Comparison of ENCODE assay signal across 17 cellular contexts in the genomic region with DNA sequence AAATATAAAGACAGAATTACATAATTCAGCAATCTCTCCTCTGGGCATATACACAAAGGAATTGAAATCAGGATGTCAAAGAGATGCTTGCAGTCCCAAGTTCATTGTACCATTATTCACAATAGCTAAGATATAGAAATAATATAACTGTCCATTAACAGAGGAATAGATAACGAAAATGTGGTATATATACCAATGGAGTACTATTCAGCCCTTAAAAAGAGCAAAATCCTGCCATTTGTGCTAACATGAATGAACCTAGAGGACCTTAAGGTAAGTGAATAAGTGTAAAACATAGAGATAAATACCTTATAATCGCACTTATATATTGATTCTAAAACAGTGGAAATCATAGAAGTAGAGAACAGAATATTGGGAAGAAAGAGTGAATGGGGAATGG. TPM values are rescaled to one million over a fixed set of nuclear protein-coding genes. Genes with fewer than 3 reads are reported as not detected.
"Had no signal": no experiment of that assay in that cellular context is flagged by ENCODE, and none has a peak within 500 bp of the region (broad histone marks: within the 10 kb centered on the region; RNA-seq: fewer than 3 reads in every experiment).

No MANE protein-coding gene starts in this region.

- H3K4me3 ChIP-seq: ascending aorta, gastrocnemius medialis, heart right ventricle, mucosa of descending colon, transverse colon had no signal

- H3K9me3 Mint-ChIP-seq: nephron progenitor cell had no signal

- H3K27ac Mint-ChIP-seq: activated CD8-positive, alpha-beta T cell treated with anti-CD3 and anti-CD28 coated beads, Interleukin-2, amount 10 ng/mL, durations not matched to agents 7 days and 5 days; nephron progenitor cell had no signal

- DNase-seq: activated CD4-positive, CD25-positive, alpha-beta regulatory T cell treated with anti-CD3 and anti-CD28 coated beads, Interleukin-2, amount 50 U/mL, for 72 hours; activated CD8-positive, alpha-beta T cell treated with anti-CD3 and anti-CD28 coated beads, Interleukin-2, amount 10 ng/mL, durations not matched to agents 7 days and 5 days; activated gamma-delta T cell treated with Interleukin-2 at 50 U/mL for 16 hours; gastrocnemius medialis; heart right ventricle; islet precursor cell; mammary epithelial cell; mucosa of descending colon; nephron progenitor cell; SHP77; stimulated activated CD4-positive, alpha-beta T cell treated with anti-CD3 and anti-CD28 coated beads, Interleukin-12 subunit alpha, Interleukin-12 subunit beta, amount 100 ng/mL, for 4 hours; stimulated activated CD4-positive, alpha-beta T cell treated with anti-CD3 and anti-CD28 coated beads, Interleukin-2, amount 100 ng/mL, for 48 hours; transverse colon had no signal

- H3K27me3 ChIP-seq: ascending aorta had no signal

- H3K27ac ChIP-seq: ascending aorta, gastrocnemius medialis, heart right ventricle, transverse colon had no signal

- H3K4me1 ChIP-seq: ascending aorta had no signal

- H3K9me3 ChIP-seq: ascending aorta, gastrocnemius medialis, mucosa of descending colon, transverse colon had no signal

- H3K4me3 Mint-ChIP-seq: activated CD8-positive, alpha-beta T cell treated with anti-CD3 and anti-CD28 coated beads, Interleukin-2, amount 10 ng/mL, durations not matched to agents 7 days and 5 days; nephron progenitor cell had no signal

- H3K36me3 ChIP-seq: ascending aorta, gastrocnemius medialis, transverse colon had no signal

- ATAC-seq: activated CD8-positive, alpha-beta T cell treated with anti-CD3 and anti-CD28 coated beads, Interleukin-2, amount 10 ng/mL, durations not matched to agents 7 days and 5 days; gastrocnemius medialis; heart right ventricle; left lobe of liver; mucosa of descending colon; sciatic nerve; SK-N-SH treated with all-trans-retinoic acid at 6 μM for 48 hours had no signal

RNA-seq across cellular contexts. Expression of a gene that starts 7.0 kb away (rescaled TPM):
- polyA plus RNA-seq: mammary epithelial cell had no signal
